In genomic region chr18:47490882-47491281, GRCh38 we compare ENCODE assay signal across 30 cellular contexts.
DNase-seq lines count a peak whose midpoint lies in the region; ATAC-seq, FAIRE-seq and TF ChIP-seq lines count a peak whose summit lies in the region.
"Had no signal": no experiment of that assay in that cellular context is flagged by ENCODE, and none has a peak within 500 bp of the region (broad histone marks: within the 10 kb centered on the region; RNA-seq: fewer than 3 reads in every experiment).

No MANE protein-coding gene starts in this region.

- 72 to 81% methylated on average over 3 to 5 of the region's 5 CpGs for WGBS in mesodermal cell (ENCODE audit: insufficient coverage in 2 of 2), 2 experiments

- H3K36me3 ChIP-seq in bronchial epithelial cell (ENCODE audit: control insufficient read depth, insufficient read depth, low read length) (no peaks in the 10 kb centered on the region), mesodermal cell (ENCODE audit: control insufficient read depth, insufficient read depth, low read length) (no peaks in the 10 kb centered on the region)
- H3K36me3 ChIP-seq: gastroesophageal sphincter, SJSA1 had no signal

- H3K4me1 Mint-ChIP-seq in activated CD4-positive, alpha-beta T cell treated with anti-CD3 and anti-CD28 coated beads for 36 hours, result peaks cover 4% of the 10 kb centered on the region
- H3K4me1 Mint-ChIP-seq in activated CD4-positive, alpha-beta T cell treated with anti-CD3 and anti-CD28 coated beads, Interleukin-2, amount 10 ng/mL, durations not matched to agents 7 days and 5 days, result peaks cover 4% of the 10 kb centered on the region
- H3K4me1 Mint-ChIP-seq: activated B cell treated with CpG ODN at 0.5 μM for 24 hours; CD4-positive, CD25-positive, alpha-beta regulatory T cell; nephron had no signal

- peak overlapping the region; percentile 69 for H3K27ac ChIP-seq in mesodermal cell (ENCODE audit: low read depth, low read length, severe bottlenecking)
- H3K27ac ChIP-seq: body of pancreas, gastroesophageal sphincter, hepatocyte, SJSA1 had no signal

- peak; percentile 72 for ATAC-seq in activated CD4-positive, alpha-beta T cell treated with anti-CD3 and anti-CD28 coated beads for 36 hours
- ATAC-seq in GM19467 (IDR thresholded peaks at IDR 0.05; ENCODE audit: unreplicated experiment), result no peak
- no peak for ATAC-seq in HG02571 (IDR thresholded peaks at IDR 0.05; ENCODE audit: unreplicated experiment)
- ATAC-seq: body of pancreas, gastroesophageal sphincter had no signal

- H3K27me3 ChIP-seq in bronchial epithelial cell (ENCODE audit: control insufficient read depth, insufficient read depth, low read length), result no peaks in the 10 kb centered on the region
- H3K27me3 ChIP-seq: body of pancreas, gastroesophageal sphincter, hepatocyte, SJSA1 had no signal

- CTCF ChIA-PET in activated CD4-positive, alpha-beta T cell treated with anti-CD3 and anti-CD28 coated beads for 36 hours (lab: Charles Lee), result no interaction called here
- CTCF ChIA-PET in activated CD4-positive, alpha-beta T cell treated with anti-CD3 and anti-CD28 coated beads, Interleukin-2, amount 10 ng/mL, durations not matched to agents 7 days and 5 days (lab: Charles Lee), result interaction anchor here (1.1 kb wide), 1 partner anchor 94 kb away, joined by 3 read pairs; no protein-coding TSS in a partner anchor

- H3K9me3 ChIP-seq in mesodermal cell (ENCODE audit: control insufficient read depth, low read length), result no peaks in the 10 kb centered on the region
- H3K9me3 ChIP-seq: body of pancreas, gastroesophageal sphincter, SJSA1 had no signal

- H3K36me3 Mint-ChIP-seq in activated CD4-positive, alpha-beta T cell treated with anti-CD3 and anti-CD28 coated beads for 36 hours (ENCODE audit: low read depth), result no peaks in the 10 kb centered on the region
- no peaks in the 10 kb centered on the region for H3K36me3 Mint-ChIP-seq in activated CD4-positive, alpha-beta T cell treated with anti-CD3 and anti-CD28 coated beads, Interleukin-2, amount 10 ng/mL, durations not matched to agents 7 days and 5 days (ENCODE audit: low read depth)
- H3K36me3 Mint-ChIP-seq: CD4-positive, CD25-positive, alpha-beta regulatory T cell; type B pancreatic cell had no signal

- no peak for TF ChIP-seq POLR2A in H54 (IDR thresholded peaks at IDR 0.05; ENCODE audit: low read depth, low read length)

- no peak overlapping the region for H3K4me3 ChIP-seq in bronchial epithelial cell (ENCODE audit: low read depth, low read length)
- H3K4me3 ChIP-seq in mesodermal cell (ENCODE audit: extremely low read depth, insufficient read depth, low read length, poor library complexity, severe bottlenecking), result no peak overlapping the region
- H3K4me3 ChIP-seq: body of pancreas, gastroesophageal sphincter, hepatocyte, SJSA1 had no signal

- intact Hi-C loops in activated CD4-positive, alpha-beta T cell treated with anti-CD3 and anti-CD28 coated beads for 36 hours (cut with DNase I, micrococcal nuclease), result no loop called here

- POLR2A ChIA-PET in activated CD4-positive, alpha-beta T cell treated with anti-CD3 and anti-CD28 coated beads for 36 hours (lab: Charles Lee), result no interaction called here
- POLR2A ChIA-PET in activated CD4-positive, alpha-beta T cell treated with anti-CD3 and anti-CD28 coated beads, Interleukin-2, amount 10 ng/mL, durations not matched to agents 7 days and 5 days (lab: Charles Lee), result no interaction called here

- H3K9me3 Mint-ChIP-seq in activated CD4-positive, alpha-beta T cell treated with anti-CD3 and anti-CD28 coated beads for 36 hours (ENCODE audit: low read depth), result no peaks in the 10 kb centered on the region
- no peaks in the 10 kb centered on the region for H3K9me3 Mint-ChIP-seq in activated CD4-positive, alpha-beta T cell treated with anti-CD3 and anti-CD28 coated beads, Interleukin-2, amount 10 ng/mL, durations not matched to agents 7 days and 5 days
- H3K9me3 Mint-ChIP-seq: activated B cell treated with CpG ODN at 0.5 μM for 24 hours, H9, nephron, type B pancreatic cell had no signal

- peaks cover 13% of the 10 kb centered on the region for H3K4me1 ChIP-seq in mesodermal cell (ENCODE audit: control insufficient read depth, insufficient read depth, low read length, poor library complexity, severe bottlenecking)
- H3K4me1 ChIP-seq: body of pancreas, gastroesophageal sphincter, SJSA1 had no signal

- FAIRE-seq in H54 (lab: Jason Lieb, UNC) (no peak), bronchial epithelial cell (lab: Jason Lieb, UNC) (no peak)
- FAIRE-seq: GM18507, RCC 7860, small intestine had no signal

- H3K4me3 Mint-ChIP-seq in activated CD4-positive, alpha-beta T cell treated with anti-CD3 and anti-CD28 coated beads for 36 hours, result no peak overlapping the region
- H3K4me3 Mint-ChIP-seq in activated CD4-positive, alpha-beta T cell treated with anti-CD3 and anti-CD28 coated beads, Interleukin-2, amount 10 ng/mL, durations not matched to agents 7 days and 5 days, result no peak overlapping the region
- H3K4me3 Mint-ChIP-seq: activated B cell treated with CpG ODN at 0.5 μM for 24 hours; activated T-cell treated with anti-CD3 and anti-CD28 coated beads, Interleukin-2, amount 50 U/mL, for 72 hours; CD4-positive, CD25-positive, alpha-beta regulatory T cell; H9; nephron; type B pancreatic cell had no signal

- no peak overlapping the region for H3K27ac Mint-ChIP-seq in activated CD4-positive, alpha-beta T cell treated with anti-CD3 and anti-CD28 coated beads for 36 hours
- no peak overlapping the region for H3K27ac Mint-ChIP-seq in activated CD4-positive, alpha-beta T cell treated with anti-CD3 and anti-CD28 coated beads, Interleukin-2, amount 10 ng/mL, durations not matched to agents 7 days and 5 days
- H3K27ac Mint-ChIP-seq: activated B cell treated with CpG ODN at 0.5 μM for 24 hours; activated T-cell treated with anti-CD3 and anti-CD28 coated beads, Interleukin-2, amount 50 U/mL, for 72 hours; CD4-positive, CD25-positive, alpha-beta regulatory T cell; H9; nephron; type B pancreatic cell had no signal

- peak; percentile 13 for DNase-seq in activated CD4-positive, alpha-beta T cell treated with anti-CD3 and anti-CD28 coated beads for 36 hours
- DNase-seq in activated CD4-positive, alpha-beta T cell treated with anti-CD3 and anti-CD28 coated beads, Interleukin-2, amount 10 ng/mL, durations not matched to agents 7 days and 5 days, result no peak
- DNase-seq in H54 (ENCODE audit: insufficient read length, low spot score), result peak; percentile 14
- peak; percentile 2 for DNase-seq in bronchial epithelial cell (ENCODE audit: low read depth)
- DNase-seq in NCI-H748 treated with DMSO at 0.1 percent for 48 hours (lab: John Stamatoyannopoulos, UW), result no peak
- DNase-seq: 8988T; activated B cell treated with CpG ODN at 0.5 μM for 24 hours; activated CD4-positive, alpha-beta T cell treated with anti-CD3 and anti-CD28 coated beads, Interleukin-2, amount 50 U/mL, for 4 hours; activated naive CD4-positive, alpha-beta T cell; body of pancreas; cerebellar nuclear complex; DMS79 treated with DMSO at 0.1 percent for 48 hours; H9; kidney glomerular epithelial cell; NCI-H1092; NCI-H1694; small intestine; stimulated activated naive CD4-positive, alpha-beta T cell had no signal

- H3K27me3 Mint-ChIP-seq in activated CD4-positive, alpha-beta T cell treated with anti-CD3 and anti-CD28 coated beads for 36 hours, result peaks cover 4% of the 10 kb centered on the region
- H3K27me3 Mint-ChIP-seq in activated CD4-positive, alpha-beta T cell treated with anti-CD3 and anti-CD28 coated beads, Interleukin-2, amount 10 ng/mL, durations not matched to agents 7 days and 5 days, result no peaks in the 10 kb centered on the region
- H3K27me3 Mint-ChIP-seq: CD4-positive, CD25-positive, alpha-beta regulatory T cell had no signal

- no peak for TF ChIP-seq CTCF in bronchial epithelial cell (IDR thresholded peaks at IDR 0.05; ENCODE audit: insufficient read depth, low read length, severe bottlenecking)

Comparison
In these comparisons a context has a peak if more than half of its experiments do, and no peak if none do; other contexts are left out.
1. DNase-seq: peak in activated CD4-positive, alpha-beta T cell treated with anti-CD3 and anti-CD28 coated beads for 36 hours (single experiment), H54 (single experiment) and bronchial epithelial cell (single experiment); none in activated CD4-positive, alpha-beta T cell treated with anti-CD3 and anti-CD28 coated beads, Interleukin-2, amount 10 ng/mL, durations not matched to agents 7 days and 5 days (single experiment) and NCI-H748 treated with DMSO at 0.1 percent for 48 hours (single experiment).